1 cellular context compared by ENCODE assay signal in the genomic region with DNA sequence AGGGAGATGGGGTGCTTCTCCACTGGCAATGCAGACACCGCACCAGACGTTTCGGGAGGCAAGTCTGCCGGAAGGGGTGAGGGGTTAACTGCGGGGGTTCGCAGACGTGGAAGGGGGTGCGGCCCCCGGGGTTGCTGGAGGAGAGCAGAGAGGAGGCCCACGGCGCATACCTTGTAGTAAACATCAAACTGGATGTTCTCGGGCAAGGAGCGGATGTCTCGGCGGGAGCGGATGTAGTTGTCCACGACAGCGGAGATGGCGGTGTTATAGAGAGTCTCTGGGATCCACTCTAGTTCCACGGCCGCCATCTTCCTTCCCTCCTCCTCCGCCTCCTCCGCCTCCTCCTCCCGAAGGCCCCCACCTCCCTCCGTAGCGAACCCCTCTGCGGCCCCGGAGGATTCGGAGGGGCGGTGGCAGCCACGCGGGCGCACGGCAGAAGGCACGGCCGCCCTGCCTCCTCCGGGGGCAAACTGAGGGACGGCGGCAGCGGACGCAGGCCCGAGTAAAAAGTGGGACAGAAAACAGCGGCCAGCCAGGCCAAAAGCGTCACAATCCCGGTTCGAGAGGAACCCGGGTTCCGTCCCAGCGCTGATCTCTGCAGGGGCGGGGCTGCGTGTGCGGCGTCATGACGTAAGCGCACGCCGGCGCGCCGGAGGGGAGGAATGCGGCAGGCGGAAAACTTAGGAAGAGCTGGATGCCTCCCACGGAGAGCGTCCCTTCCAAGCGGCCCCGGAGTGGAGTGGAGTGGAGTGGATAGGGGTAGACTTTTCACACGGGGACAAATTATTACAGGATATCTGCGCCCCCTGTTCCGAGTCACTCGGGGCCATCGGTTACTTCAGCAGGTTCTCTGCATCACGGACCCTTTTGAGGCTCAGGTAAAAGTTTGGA.
A peak's percentile ranks its signal among the peaks of the same experiment; 100 is the strongest.
TF ChIP-seq lines count a peak whose summit lies in the region.

A gene with protein sequence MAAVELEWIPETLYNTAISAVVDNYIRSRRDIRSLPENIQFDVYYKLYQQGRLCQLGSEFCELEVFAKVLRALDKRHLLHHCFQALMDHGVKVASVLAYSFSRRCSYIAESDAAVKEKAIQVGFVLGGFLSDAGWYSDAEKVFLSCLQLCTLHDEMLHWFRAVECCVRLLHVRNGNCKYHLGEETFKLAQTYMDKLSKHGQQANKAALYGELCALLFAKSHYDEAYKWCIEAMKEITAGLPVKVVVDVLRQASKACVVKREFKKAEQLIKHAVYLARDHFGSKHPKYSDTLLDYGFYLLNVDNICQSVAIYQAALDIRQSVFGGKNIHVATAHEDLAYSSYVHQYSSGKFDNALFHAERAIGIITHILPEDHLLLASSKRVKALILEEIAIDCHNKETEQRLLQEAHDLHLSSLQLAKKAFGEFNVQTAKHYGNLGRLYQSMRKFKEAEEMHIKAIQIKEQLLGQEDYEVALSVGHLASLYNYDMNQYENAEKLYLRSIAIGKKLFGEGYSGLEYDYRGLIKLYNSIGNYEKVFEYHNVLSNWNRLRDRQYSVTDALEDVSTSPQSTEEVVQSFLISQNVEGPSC (minus strand): TSS at position 619 of the 891 bp plus-strand sequence. CDS start 311 bp downstream, at position 308.

TF ChIP-seq in H1, 55 proteins besides CTCF, POLR2A, EP300 and RAD21:
- TF ChIP-seq SIN3A (conservative IDR thresholded peaks at IDR 0.05 in 1 of 2, IDR thresholded peaks at IDR 0.05 in 1 of 2; ENCODE audit: low read depth in 1 of 2, low read length in 2 of 2) (peak in 1 of 2 experiments; percentile 15; a peak in 1 of 4 replicates), ASH2L (IDR thresholded peaks at IDR 0.05; ENCODE audit: low read length) (peak; percentile 99), GTF2F1 (IDR thresholded peaks at IDR 0.05; ENCODE audit: borderline replicate concordance, low read depth, low read length) (0 out of 2 replicates have a peak, but pooled peaks have one; percentile 56), RBBP5 (IDR thresholded peaks at IDR 0.05; ENCODE audit: borderline replicate concordance, low read depth, low read length) (peak; percentile 97), TAF1 (IDR thresholded peaks at IDR 0.05; ENCODE audit: low read depth, low read length) (peak; percentile 70), NANOG (IDR thresholded peaks at IDR 0.05; ENCODE audit: insufficient read depth, low read depth, low read length, poor library complexity, severe bottlenecking) (no peak), GABPA (IDR thresholded peaks at IDR 0.05; ENCODE audit: borderline replicate concordance, insufficient read depth, low read length) (no peak), CREB1 (IDR thresholded peaks at IDR 0.05) (peak; percentile 92), SP4 (IDR thresholded peaks at IDR 0.05; ENCODE audit: low read length) (peak; percentile 22; the same call in 1 of the 2 replicates), TBP (IDR thresholded peaks at IDR 0.05; ENCODE audit: low read depth, low read length) (peak; percentile 79), JUND (IDR thresholded peaks at IDR 0.05; ENCODE audit: low read length) (peak; percentile 73), KDM1A (IDR thresholded peaks at IDR 0.05; ENCODE audit: borderline replicate concordance, low read length) (peak; percentile 41; the same call in 1 of the 2 replicates), TAF7 (optimal IDR thresholded peaks at IDR 0.05; ENCODE audit: borderline replicate concordance, low read depth, low read length) (peak; percentile 53), YY1 (IDR thresholded peaks at IDR 0.05; ENCODE audit: low read depth, low read length) (peak; percentile 92), RFX5 (IDR thresholded peaks at IDR 0.05; ENCODE audit: borderline replicate concordance, low read depth, low read length) (no peak), POLR2AphosphoS5 (IDR thresholded peaks at IDR 0.05; ENCODE audit: low read depth, low read length) (peak; percentile 76), TEAD4 (IDR thresholded peaks at IDR 0.05; ENCODE audit: low read depth, low read length) (peak; percentile 81), EGR1 (IDR thresholded peaks at IDR 0.05; ENCODE audit: borderline replicate concordance, low read depth, low read length) (0 out of 2 replicates have a peak, but pooled peaks have one; percentile 12), HDAC2 (IDR thresholded peaks at IDR 0.05; ENCODE audit: borderline replicate concordance in 1 of 2, low read depth in 2 of 2, low read length in 2 of 2) (0 out of 4 replicates have a peak, but pooled peaks have one; percentile 31 to 62), BACH1 (IDR thresholded peaks at IDR 0.05; ENCODE audit: low read length) (peak; percentile 63; the same call in 1 of the 2 replicates), PHF8 (conservative IDR thresholded peaks at IDR 0.05; ENCODE audit: low read depth, low read length) (peak; percentile 96), SAP30 (IDR thresholded peaks at IDR 0.05; ENCODE audit: insufficient read depth, insufficient replicate concordance, low read length) (peak; percentile 18), SUZ12 (IDR thresholded peaks at IDR 0.05; ENCODE audit: low read length) (no peak), KDM4A (IDR thresholded peaks at IDR 0.05; ENCODE audit: low read depth, low read length, severe bottlenecking) (peak; percentile 67), CBX8 (IDR thresholded peaks at IDR 0.05; ENCODE audit: borderline replicate concordance, low read depth, low read length) (no peak), NRF1 (IDR thresholded peaks at IDR 0.05; ENCODE audit: low read depth, low read length) (no peak), CEBPB (IDR thresholded peaks at IDR 0.05; ENCODE audit: low read depth, low read length) (no peak), SP1 (IDR thresholded peaks at IDR 0.05; ENCODE audit: low read depth, low read length) (peak; percentile 8; the same call in 1 of the 2 replicates)
- TF ChIP-seq, protein P1, sequence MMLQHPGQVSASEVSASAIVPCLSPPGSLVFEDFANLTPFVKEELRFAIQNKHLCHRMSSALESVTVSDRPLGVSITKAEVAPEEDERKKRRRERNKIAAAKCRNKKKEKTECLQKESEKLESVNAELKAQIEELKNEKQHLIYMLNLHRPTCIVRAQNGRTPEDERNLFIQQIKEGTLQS (IDR thresholded peaks at IDR 0.05; ENCODE audit: insufficient read depth, low read depth, low read length): no peak
- TF ChIP-seq, protein P2, sequence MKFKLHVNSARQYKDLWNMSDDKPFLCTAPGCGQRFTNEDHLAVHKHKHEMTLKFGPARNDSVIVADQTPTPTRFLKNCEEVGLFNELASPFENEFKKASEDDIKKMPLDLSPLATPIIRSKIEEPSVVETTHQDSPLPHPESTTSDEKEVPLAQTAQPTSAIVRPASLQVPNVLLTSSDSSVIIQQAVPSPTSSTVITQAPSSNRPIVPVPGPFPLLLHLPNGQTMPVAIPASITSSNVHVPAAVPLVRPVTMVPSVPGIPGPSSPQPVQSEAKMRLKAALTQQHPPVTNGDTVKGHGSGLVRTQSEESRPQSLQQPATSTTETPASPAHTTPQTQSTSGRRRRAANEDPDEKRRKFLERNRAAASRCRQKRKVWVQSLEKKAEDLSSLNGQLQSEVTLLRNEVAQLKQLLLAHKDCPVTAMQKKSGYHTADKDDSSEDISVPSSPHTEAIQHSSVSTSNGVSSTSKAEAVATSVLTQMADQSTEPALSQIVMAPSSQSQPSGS (IDR thresholded peaks at IDR 0.05; ENCODE audit: low read length): 0 out of 2 replicates have a peak, but pooled peaks have one; percentile 16
- TF ChIP-seq, protein P3, sequence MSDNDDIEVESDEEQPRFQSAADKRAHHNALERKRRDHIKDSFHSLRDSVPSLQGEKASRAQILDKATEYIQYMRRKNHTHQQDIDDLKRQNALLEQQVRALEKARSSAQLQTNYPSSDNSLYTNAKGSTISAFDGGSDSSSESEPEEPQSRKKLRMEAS (IDR thresholded peaks at IDR 0.05): peak; percentile 63; the same call in 1 of the 2 replicates
